9 cellular contexts compared by ENCODE assay signal in the genomic region with DNA sequence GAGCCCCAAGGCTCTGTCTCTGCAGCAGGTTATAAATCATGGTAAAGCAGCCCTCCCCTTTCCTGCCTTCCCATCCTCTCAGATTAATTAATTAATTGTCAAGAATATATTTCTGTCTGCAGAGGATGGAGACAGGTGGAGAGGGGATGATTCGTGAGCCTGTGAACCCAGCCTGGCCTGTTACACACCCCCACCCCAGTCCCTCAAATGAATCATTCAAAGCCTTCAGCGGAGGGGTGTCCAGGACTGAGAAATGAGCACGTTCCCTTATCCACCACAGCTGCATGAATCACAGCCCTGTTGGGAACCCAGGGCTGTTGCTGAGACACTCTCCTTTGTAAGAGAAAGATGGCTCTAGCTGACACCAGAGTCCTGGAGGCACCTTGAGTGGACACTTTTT. TPM values are rescaled to one million over a fixed set of nuclear protein-coding genes. Genes with fewer than 3 reads are reported as not detected.
A peak's percentile ranks its signal among the peaks of the same experiment; 100 is the strongest.
DNase-seq lines count a peak whose midpoint lies in the region; ATAC-seq and TF ChIP-seq lines count a peak whose summit lies in the region.
"Had no signal": no experiment of that assay in that cellular context is flagged by ENCODE, and none has a peak within 500 bp of the region (broad histone marks: within the 10 kb centered on the region; RNA-seq: fewer than 3 reads in every experiment).

No MANE protein-coding gene starts in this region.

- H3K27ac ChIP-seq in stomach smooth muscle (ENCODE audit: low read length): peak overlapping the region; percentile 89

- no peak overlapping the region for H3K27ac Mint-ChIP-seq in activated CD8-positive, alpha-beta T cell treated with anti-CD3 and anti-CD28 coated beads for 36 hours
- H3K27ac Mint-ChIP-seq in activated CD8-positive, alpha-beta T cell treated with anti-CD3 and anti-CD28 coated beads, Interleukin-2, amount 10 ng/mL, durations not matched to agents 7 days and 5 days: no peak overlapping the region
- peak overlapping the region; percentile 62 for H3K27ac Mint-ChIP-seq in activated T-helper 17 cell treated with anti-CD3 and anti-CD28 coated beads, Interleukin-2, amount 50 U/mL, for 72 hours
- H3K27ac Mint-ChIP-seq: progenitor cell of endocrine pancreas had no signal

- H3K4me3 Mint-ChIP-seq in activated CD8-positive, alpha-beta T cell treated with anti-CD3 and anti-CD28 coated beads for 36 hours: no peak overlapping the region
- H3K4me3 Mint-ChIP-seq in activated CD8-positive, alpha-beta T cell treated with anti-CD3 and anti-CD28 coated beads, Interleukin-2, amount 10 ng/mL, durations not matched to agents 7 days and 5 days: no peak overlapping the region
- H3K4me3 Mint-ChIP-seq in activated T-helper 17 cell treated with anti-CD3 and anti-CD28 coated beads, Interleukin-2, amount 50 U/mL, for 72 hours: peak overlapping the region; percentile 27

- no peaks in the 10 kb centered on the region for H3K9me3 Mint-ChIP-seq in activated CD8-positive, alpha-beta T cell treated with anti-CD3 and anti-CD28 coated beads for 36 hours
- H3K9me3 Mint-ChIP-seq in activated CD8-positive, alpha-beta T cell treated with anti-CD3 and anti-CD28 coated beads, Interleukin-2, amount 10 ng/mL, durations not matched to agents 7 days and 5 days (ENCODE audit: insufficient read depth): no peaks in the 10 kb centered on the region
- H3K9me3 Mint-ChIP-seq in activated T-helper 17 cell treated with anti-CD3 and anti-CD28 coated beads, Interleukin-2, amount 50 U/mL, for 72 hours: no peaks in the 10 kb centered on the region

- peaks cover 8% of the 10 kb centered on the region for H3K4me1 Mint-ChIP-seq in activated CD8-positive, alpha-beta T cell treated with anti-CD3 and anti-CD28 coated beads for 36 hours (ENCODE audit: low read depth)
- peaks cover 36% of the 10 kb centered on the region for H3K4me1 Mint-ChIP-seq in activated CD8-positive, alpha-beta T cell treated with anti-CD3 and anti-CD28 coated beads, Interleukin-2, amount 10 ng/mL, durations not matched to agents 7 days and 5 days (ENCODE audit: low read depth)
- peaks cover 30% of the 10 kb centered on the region for H3K4me1 Mint-ChIP-seq in activated T-helper 17 cell treated with anti-CD3 and anti-CD28 coated beads, Interleukin-2, amount 50 U/mL, for 72 hours

- intact Hi-C loops in activated CD8-positive, alpha-beta T cell treated with anti-CD3 and anti-CD28 coated beads for 36 hours (cut with micrococcal nuclease): no loop called here

- TF ChIP-seq CTCF in activated CD8-positive, alpha-beta T cell treated with anti-CD3 and anti-CD28 coated beads for 36 hours (IDR thresholded peaks at IDR 0.05): no peak

- H3K36me3 Mint-ChIP-seq in activated CD8-positive, alpha-beta T cell treated with anti-CD3 and anti-CD28 coated beads for 36 hours (ENCODE audit: low read depth): peaks cover 1% of the 10 kb centered on the region
- peaks cover 82% of the 10 kb centered on the region for H3K36me3 Mint-ChIP-seq in activated CD8-positive, alpha-beta T cell treated with anti-CD3 and anti-CD28 coated beads, Interleukin-2, amount 10 ng/mL, durations not matched to agents 7 days and 5 days (ENCODE audit: low read depth)
- H3K36me3 Mint-ChIP-seq in activated T-helper 17 cell treated with anti-CD3 and anti-CD28 coated beads, Interleukin-2, amount 50 U/mL, for 72 hours (ENCODE audit: low read depth): peaks cover 99% of the 10 kb centered on the region

- peak; percentile 19 for DNase-seq in activated CD8-positive, alpha-beta T cell treated with anti-CD3 and anti-CD28 coated beads for 36 hours
- no peak for DNase-seq in activated CD8-positive, alpha-beta T cell treated with anti-CD3 and anti-CD28 coated beads, Interleukin-2, amount 10 ng/mL, durations not matched to agents 7 days and 5 days
- DNase-seq in kidney glomerular epithelial cell (lab: John Stamatoyannopoulos, UW) (peak; percentile 91), HAP-1 (ENCODE audit: low spot score in 2 of 2) (no peak)

- POLR2A ChIA-PET in activated CD8-positive, alpha-beta T cell treated with anti-CD3 and anti-CD28 coated beads for 36 hours (lab: Charles Lee): no interaction called here
- POLR2A ChIA-PET in activated CD8-positive, alpha-beta T cell treated with anti-CD3 and anti-CD28 coated beads, Interleukin-2, amount 10 ng/mL, durations not matched to agents 7 days and 5 days (lab: Charles Lee): no interaction called here

- H3K9me3 ChIP-seq in stomach smooth muscle (ENCODE audit: control insufficient read depth in 2 of 2, low read length in 2 of 2) (no peaks in the 10 kb centered on the region), HAP-1 (no peaks in the 10 kb centered on the region)

- in situ Hi-C loops in HAP-1 (cut with MboI; ENCODE audit: low sequenced_read_pairs): no loop called here

- H3K27me3 ChIP-seq in stomach smooth muscle (ENCODE audit: control insufficient read depth in 1 of 2, insufficient read depth in 2 of 2, low read length in 2 of 2) (no peaks in the 10 kb centered on the region), HAP-1 (ENCODE audit: low read depth) (no peaks in the 10 kb centered on the region)

- peak; percentile 74 for ATAC-seq in activated CD8-positive, alpha-beta T cell treated with anti-CD3 and anti-CD28 coated beads for 36 hours
- no peak for ATAC-seq in activated CD8-positive, alpha-beta T cell treated with anti-CD3 and anti-CD28 coated beads, Interleukin-2, amount 10 ng/mL, durations not matched to agents 7 days and 5 days
- peak; percentile 92 for ATAC-seq in activated T-helper 17 cell treated with anti-CD3 and anti-CD28 coated beads, Interleukin-2, amount 50 U/mL, for 72 hours (replicated peaks)
- ATAC-seq in HG03457 (IDR thresholded peaks at IDR 0.05; ENCODE audit: unreplicated experiment): no peak
- no peak for ATAC-seq in GM18867 (IDR thresholded peaks at IDR 0.05; ENCODE audit: unreplicated experiment)

- CTCF ChIA-PET in activated CD8-positive, alpha-beta T cell treated with anti-CD3 and anti-CD28 coated beads for 36 hours (lab: Charles Lee): interaction anchor here (1.2 to 1.3 kb wide), 2 partner anchors 31 to 226 kb away, joined by 3 read pairs; no protein-coding TSS in a partner anchor
- CTCF ChIA-PET in activated CD8-positive, alpha-beta T cell treated with anti-CD3 and anti-CD28 coated beads, Interleukin-2, amount 10 ng/mL, durations not matched to agents 7 days and 5 days (lab: Charles Lee): interaction anchor here (0.9 kb wide), 1 partner anchor 44 kb away, joined by 3 read pairs; no protein-coding TSS in a partner anchor

- H3K4me3 ChIP-seq in stomach smooth muscle (ENCODE audit: low read length in 2 of 2) (no peak overlapping the region), HAP-1 (no peak overlapping the region)

- H3K27me3 Mint-ChIP-seq in activated CD8-positive, alpha-beta T cell treated with anti-CD3 and anti-CD28 coated beads for 36 hours: no peaks in the 10 kb centered on the region
- no peaks in the 10 kb centered on the region for H3K27me3 Mint-ChIP-seq in activated CD8-positive, alpha-beta T cell treated with anti-CD3 and anti-CD28 coated beads, Interleukin-2, amount 10 ng/mL, durations not matched to agents 7 days and 5 days (ENCODE audit: low read depth)
- H3K27me3 Mint-ChIP-seq in activated T-helper 17 cell treated with anti-CD3 and anti-CD28 coated beads, Interleukin-2, amount 50 U/mL, for 72 hours: no peaks in the 10 kb centered on the region
- H3K27me3 Mint-ChIP-seq: progenitor cell of endocrine pancreas had no signal

- peaks cover 19 to 42% of the 10 kb centered on the region in 2 donors for H3K36me3 ChIP-seq in stomach smooth muscle (ENCODE audit: control insufficient read depth in 2 of 2, insufficient read depth in 2 of 2, low read length in 2 of 2)
- H3K36me3 ChIP-seq in HAP-1 (replicated peaks): no peaks in the 10 kb centered on the region

- peaks cover 40% of the 10 kb centered on the region for H3K4me1 ChIP-seq in stomach smooth muscle (ENCODE audit: control insufficient read depth, insufficient read depth, low read length)
- 0 out of 2 replicates have a peak, but pooled peaks cover 4% of the 10 kb centered on the region for H3K4me1 ChIP-seq in HAP-1

- peak overlapping the region; percentile 29 to 47 for H3K9ac ChIP-seq in stomach smooth muscle (ENCODE audit: low read length in 2 of 2)

RNA-seq across cellular contexts. Expression of a gene that starts 56.0 kb away (rescaled TPM):
- total RNA-seq in activated CD8-positive, alpha-beta T cell treated with anti-CD3 and anti-CD28 coated beads for 36 hours: under 1 TPM; 0.29 to 0.72 TPM
- not detected for total RNA-seq in activated CD8-positive, alpha-beta T cell treated with anti-CD3 and anti-CD28 coated beads, Interleukin-2, amount 10 ng/mL, durations not matched to agents 7 days and 5 days
- total RNA-seq in activated T-helper 17 cell treated with anti-CD3 and anti-CD28 coated beads, Interleukin-2, amount 50 U/mL, for 72 hours: under 1 TPM; 0.65 to 0.90 TPM
- total RNA-seq: progenitor cell of endocrine pancreas had no signal

RNA-seq across cellular contexts. Expression of a gene that starts 59.6 kb away (rescaled TPM):
- 10 to 100 TPM; 12.3 to 12.9 TPM for total RNA-seq in activated CD8-positive, alpha-beta T cell treated with anti-CD3 and anti-CD28 coated beads for 36 hours
- total RNA-seq in activated CD8-positive, alpha-beta T cell treated with anti-CD3 and anti-CD28 coated beads, Interleukin-2, amount 10 ng/mL, durations not matched to agents 7 days and 5 days: 10 to 100 TPM; 77.7 to 80.6 TPM
- total RNA-seq in activated T-helper 17 cell treated with anti-CD3 and anti-CD28 coated beads, Interleukin-2, amount 50 U/mL, for 72 hours: 100 to 1,000 TPM in 1 of 2 donors, 10 to 100 TPM in 1; 71.2 to 145 TPM

Comparison
In these comparisons a context has a peak if more than half of its experiments do, and no peak if none do; other contexts are left out.
1. ATAC-seq: peak in activated CD8-positive, alpha-beta T cell treated with anti-CD3 and anti-CD28 coated beads for 36 hours (single experiment) and activated T-helper 17 cell treated with anti-CD3 and anti-CD28 coated beads, Interleukin-2, amount 50 U/mL, for 72 hours (single experiment); none in activated CD8-positive, alpha-beta T cell treated with anti-CD3 and anti-CD28 coated beads, Interleukin-2, amount 10 ng/mL, durations not matched to agents 7 days and 5 days (single experiment), HG03457 (single experiment) and GM18867 (single experiment).
2. DNase-seq: peak in activated CD8-positive, alpha-beta T cell treated with anti-CD3 and anti-CD28 coated beads for 36 hours (single experiment) and kidney glomerular epithelial cell (single experiment); none in activated CD8-positive, alpha-beta T cell treated with anti-CD3 and anti-CD28 coated beads, Interleukin-2, amount 10 ng/mL, durations not matched to agents 7 days and 5 days (single experiment) and HAP-1 (0 of 2).
3. RNA of a gene that starts 59.6 kb away (total RNA-seq): 71.2 to 145 TPM in activated T-helper 17 cell treated with anti-CD3 and anti-CD28 coated beads, Interleukin-2, amount 50 U/mL, for 72 hours and 77.7 to 80.6 TPM in activated CD8-positive, alpha-beta T cell treated with anti-CD3 and anti-CD28 coated beads, Interleukin-2, amount 10 ng/mL, durations not matched to agents 7 days and 5 days; 12.3 to 12.9 TPM in activated CD8-positive, alpha-beta T cell treated with anti-CD3 and anti-CD28 coated beads for 36 hours; every median in the first group is over 4 times any median in the second.